In genomic region chr19:1025080-1025479, GRCh38 we compare ENCODE assay signal across 12 cellular contexts. TPM values are rescaled to one million over a fixed set of nuclear protein-coding genes. Genes with fewer than 3 reads are reported as not detected.
DNase-seq lines count a peak whose midpoint lies in the region; ATAC-seq and TF ChIP-seq lines count a peak whose summit lies in the region.
"Not testable (repeated sequence)": the region's sequence is repeated elsewhere in the genome, so short reads cannot be mapped to it uniquely, and the experiment has no call there.
"Had no signal": no experiment of that assay in that cellular context is flagged by ENCODE, and none has a peak within 500 bp of the region (broad histone marks: within the 10 kb centered on the region; RNA-seq: fewer than 3 reads in every experiment).

No MANE protein-coding gene starts in this region.

- not testable (repeated sequence) for H3K27ac Mint-ChIP-seq in CD4-positive, CD25-positive, alpha-beta regulatory T cell; activated CD4-positive, alpha-beta T cell treated with anti-CD3 and anti-CD28 coated beads for 36 hours
- peak overlapping the region in 4 of 9 donors; percentile 34 to 77 (median 52) for H3K27ac Mint-ChIP-seq in naive thymus-derived CD4-positive, alpha-beta T cell
- peak overlapping the region; percentile 85 for H3K27ac Mint-ChIP-seq in progenitor cell of endocrine pancreas

- TF ChIP-seq RAD21 in HCT116 (IDR thresholded peaks at IDR 0.05; ENCODE audit: low read depth): not testable (repeated sequence)

- POLR2A ChIA-PET in HCT116 (lab: Charles Lee): interaction anchor here (1.0 to 7.3 kb wide), 4 partner anchors 16 to 78 kb away, joined by 3 to 85 read pairs (median 6); partner anchors contain the start of genes ABCA7 and WDR18
- POLR2A ChIA-PET in activated CD4-positive, alpha-beta T cell treated with anti-CD3 and anti-CD28 coated beads for 36 hours (lab: Charles Lee): not testable (repeated sequence)
- POLR2A ChIA-PET in naive thymus-derived CD4-positive, alpha-beta T cell (lab: Charles Lee): interaction anchor here (0.6 to 18.2 kb wide), 6 partner anchors 9 to 179 kb away, joined by 4 to 495 read pairs (median 91); partner anchors contain the start of genes ABCA7 and ARHGAP45

- ATAC-seq in CD4-positive, CD25-positive, alpha-beta regulatory T cell (ENCODE audit: low read depth in 2 of 2); HCT116; activated CD4-positive, alpha-beta T cell treated with anti-CD3 and anti-CD28 coated beads for 36 hours; gastroesophageal sphincter; naive thymus-derived CD4-positive, alpha-beta T cell: not testable (repeated sequence)

- not testable (repeated sequence) for TF ChIP-seq EP300 in gastroesophageal sphincter (IDR thresholded peaks at IDR 0.05)

- H3K9me2 ChIP-seq in HCT116 (ENCODE audit: insufficient read depth): not testable (repeated sequence)

- TF ChIP-seq CTCF in HCT116 (IDR thresholded peaks at IDR 0.05 in 2 of 3, conservative IDR thresholded peaks at IDR 0.05 in 1 of 3; ENCODE audit: borderline replicate concordance in 1 of 3, insufficient read depth in 1 of 3, low read depth in 2 of 3, low read length in 2 of 3); ascending aorta (IDR thresholded peaks at IDR 0.05); gastroesophageal sphincter (IDR thresholded peaks at IDR 0.05); progenitor cell of endocrine pancreas (IDR thresholded peaks at IDR 0.05; ENCODE audit: unreplicated experiment): not testable (repeated sequence)

- not testable (repeated sequence) for H4K20me1 ChIP-seq in HCT116 (ENCODE audit: insufficient read depth)

- H3K79me2 ChIP-seq in HCT116 (ENCODE audit: insufficient read depth, low read length): peaks cover 40% of the 10 kb centered on the region

- WGBS in gastroesophageal sphincter (ENCODE audit: low coverage in 1 of 2), 2 donors: 79 to 100% methylated on average over 1 to 6 of the region's 6 CpGs

- not testable (repeated sequence) for H3K36me3 ChIP-seq in CD4-positive, CD25-positive, alpha-beta regulatory T cell (ENCODE audit: control insufficient read depth, insufficient read depth, low read length); HCT116 (ENCODE audit: control insufficient read depth in 1 of 2, insufficient read depth in 2 of 2, low read length in 2 of 2); ascending aorta; gastroesophageal sphincter
- H3K36me3 ChIP-seq in naive thymus-derived CD4-positive, alpha-beta T cell (ENCODE audit: control insufficient read depth in 2 of 3, insufficient read depth in 3 of 3, low read length in 3 of 3): peaks cover 0 to 16% (median 6%) of the 10 kb centered on the region in 3 experiments

- not testable (repeated sequence) for TF ChIP-seq POLR2A in HCT116 (IDR thresholded peaks at IDR 0.05; ENCODE audit: borderline replicate concordance, extremely low read depth, insufficient read depth, insufficient read length); gastroesophageal sphincter (IDR thresholded peaks at IDR 0.05)

- not testable (repeated sequence) for H3K27me3 ChIP-seq in CD4-positive, CD25-positive, alpha-beta regulatory T cell (ENCODE audit: control insufficient read depth, insufficient read depth, low read length); HCT116 (ENCODE audit: insufficient read depth, low read length); ascending aorta; gastroesophageal sphincter; naive thymus-derived CD4-positive, alpha-beta T cell (ENCODE audit: control insufficient read depth in 2 of 2, insufficient read depth in 2 of 2, low read length in 2 of 2)

- DNase-seq in CD4-positive, CD25-positive, alpha-beta regulatory T cell; HCT116 (ENCODE audit: low read depth, low spot score); ascending aorta (ENCODE audit: low spot score in 2 of 2); naive thymus-derived CD4-positive, alpha-beta T cell; progenitor cell of endocrine pancreas (ENCODE audit: low spot score, unreplicated experiment): not testable (repeated sequence)
- DNase-seq in activated CD4-positive, alpha-beta T cell treated with anti-CD3 and anti-CD28 coated beads for 36 hours: peak; percentile 49

- CTCF ChIA-PET in HCT116 (lab: Charles Lee): not testable (repeated sequence)
- CTCF ChIA-PET in activated CD4-positive, alpha-beta T cell treated with anti-CD3 and anti-CD28 coated beads for 36 hours (lab: Charles Lee): interaction anchor here (0.6 to 1.4 kb wide), 4 partner anchors 12 to 189 kb away, joined by 3 to 7 read pairs (median 4); partner anchors contain the start of gene ABCA7
- CTCF ChIA-PET in naive thymus-derived CD4-positive, alpha-beta T cell (lab: Charles Lee): interaction anchor here (1.4 kb wide), 1 partner anchor 15 kb away, joined by 5 read pairs; the partner anchor contains the start of gene ABCA7

- not testable (repeated sequence) for H3K27ac ChIP-seq in CD4-positive, CD25-positive, alpha-beta regulatory T cell (ENCODE audit: insufficient read depth, low read length, poor library complexity, severe bottlenecking); naive thymus-derived CD4-positive, alpha-beta T cell (ENCODE audit: low read depth, low read length)
- H3K27ac ChIP-seq in HCT116 (ENCODE audit: low read depth, low read length): peak overlapping the region; percentile 99; the same call in 1 of the 2 replicates
- H3K27ac ChIP-seq in ascending aorta: peak overlapping the region; percentile 99 to 100
- peak overlapping the region; percentile 96 to 99 (median 98) for H3K27ac ChIP-seq in gastroesophageal sphincter

- H3K4me3 Mint-ChIP-seq in CD4-positive, CD25-positive, alpha-beta regulatory T cell: peak overlapping the region; percentile 62 to 75 (median 70)
- H3K4me3 Mint-ChIP-seq in activated CD4-positive, alpha-beta T cell treated with anti-CD3 and anti-CD28 coated beads for 36 hours: peak overlapping the region; percentile 28
- peak overlapping the region in 6 of 10 donors; percentile 19 to 63 (median 37) for H3K4me3 Mint-ChIP-seq in naive thymus-derived CD4-positive, alpha-beta T cell
- not testable (repeated sequence) for H3K4me3 Mint-ChIP-seq in progenitor cell of endocrine pancreas (ENCODE audit: low read depth)

- not testable (repeated sequence) for H3K9me3 Mint-ChIP-seq in CD4-positive, CD25-positive, alpha-beta regulatory T cell; activated CD4-positive, alpha-beta T cell treated with anti-CD3 and anti-CD28 coated beads for 36 hours (ENCODE audit: low read depth); progenitor cell of endocrine pancreas (ENCODE audit: low read depth)
- peaks cover 0 to 11% (median 0%) of the 10 kb centered on the region in 11 donors for H3K9me3 Mint-ChIP-seq in naive thymus-derived CD4-positive, alpha-beta T cell

- peaks cover 0 to 27% (median 10%) of the 10 kb centered on the region in 4 donors for H3K4me1 Mint-ChIP-seq in CD4-positive, CD25-positive, alpha-beta regulatory T cell
- H3K4me1 Mint-ChIP-seq in activated CD4-positive, alpha-beta T cell treated with anti-CD3 and anti-CD28 coated beads for 36 hours: peaks cover 22% of the 10 kb centered on the region
- peaks cover 0 to 34% (median 17%) of the 10 kb centered on the region in 7 donors for H3K4me1 Mint-ChIP-seq in naive thymus-derived CD4-positive, alpha-beta T cell
- not testable (repeated sequence) for H3K4me1 Mint-ChIP-seq in progenitor cell of endocrine pancreas (ENCODE audit: low read depth)

- H3K4me1 ChIP-seq in CD4-positive, CD25-positive, alpha-beta regulatory T cell (ENCODE audit: control insufficient read depth, insufficient read depth, low read length, poor library complexity, severe bottlenecking): peaks cover 47% of the 10 kb centered on the region
- H3K4me1 ChIP-seq in HCT116 (ENCODE audit: control insufficient read depth in 1 of 2, insufficient read depth in 2 of 2, low read length in 2 of 2) (peaks cover 29 to 49% of the 10 kb centered on the region in 2 experiments), ascending aorta (peaks cover 17 to 26% of the 10 kb centered on the region in 2 donors), gastroesophageal sphincter (peaks cover 0 to 72% (median 20%) of the 10 kb centered on the region in 3 donors)
- H3K4me1 ChIP-seq in naive thymus-derived CD4-positive, alpha-beta T cell (ENCODE audit: control insufficient read depth in 2 of 2, insufficient read depth in 2 of 2, low read length in 2 of 2): peaks cover 14 to 24% of the 10 kb centered on the region in 2 donors

- H2AFZ ChIP-seq in HCT116 (ENCODE audit: low read depth, low read length, poor library complexity, severe bottlenecking): not testable (repeated sequence)

- not testable (repeated sequence) for BruUV-seq in HCT116 (replicated peaks; lab: Mats Ljungman, UMichigan)

- not testable (repeated sequence) for H3K9me3 ChIP-seq in CD4-positive, CD25-positive, alpha-beta regulatory T cell (ENCODE audit: control insufficient read depth in 2 of 2, low read length in 2 of 2); HCT116 (ENCODE audit: control insufficient read depth in 1 of 2, insufficient read depth in 1 of 2, low read depth in 1 of 2, low read length in 2 of 2); ascending aorta; gastroesophageal sphincter; naive thymus-derived CD4-positive, alpha-beta T cell (ENCODE audit: control insufficient read depth in 2 of 3, low read length in 3 of 3)

- H3K4me2 ChIP-seq in HCT116 (ENCODE audit: low read length): peak overlapping the region; percentile 96; the same call in 1 of the 2 replicates

- intact Hi-C loops in HCT116 (cut with micrococcal nuclease): loop anchor here (5.0 to 10.0 kb wide), 2 partner anchors 77 to 220 kb away; partner anchors contain the start of genes ATP5F1D, GPX4 and MIDN
- intact Hi-C loops in activated CD4-positive, alpha-beta T cell treated with anti-CD3 and anti-CD28 coated beads for 36 hours (cut with DNase I, micrococcal nuclease): loop anchor here in 1 of 2 experiments (5.0 kb wide), 2 partner anchors 42 to 382 kb away; partner anchors contain the start of genes ARHGAP45 and DAZAP1
- intact Hi-C loops in ascending aorta (cut with DNase I): loop anchor here (5.0 kb wide), 1 partner anchor 217 kb away; the partner anchor contains the start of gene ATP5F1D
- intact Hi-C loops in naive thymus-derived CD4-positive, alpha-beta T cell (cut with micrococcal nuclease): loop anchor here (5.0 to 10.0 kb wide), 2 partner anchors 42 to 380 kb away; partner anchors contain the start of genes ARHGAP45 (in 1 of the 2), DAZAP1 (in 1 of the 2) and GAMT (in 1 of the 2)

- H3K36me3 Mint-ChIP-seq in CD4-positive, CD25-positive, alpha-beta regulatory T cell; activated CD4-positive, alpha-beta T cell treated with anti-CD3 and anti-CD28 coated beads for 36 hours (ENCODE audit: low read depth); naive thymus-derived CD4-positive, alpha-beta T cell; progenitor cell of endocrine pancreas (ENCODE audit: insufficient read depth): not testable (repeated sequence)

- not testable (repeated sequence) for H3K4me3 ChIP-seq in CD4-positive, CD25-positive, alpha-beta regulatory T cell (ENCODE audit: low read depth, low read length); HCT116 (replicated peaks in 1 of 2; ENCODE audit: low read depth in 1 of 2, low read length in 2 of 2); ascending aorta; gastroesophageal sphincter; naive thymus-derived CD4-positive, alpha-beta T cell (ENCODE audit: low read length)

- not testable (repeated sequence) for H3K9ac ChIP-seq in HCT116 (ENCODE audit: low read length)

- RAD21 ChIA-PET in HCT116 (lab: Charles Lee; ENCODE audit: low non-redundant PET in 1 of 2, low total read pairs in 2 of 2, uncharacterized antibody in 2 of 2, unreplicated experiment in 2 of 2): interaction anchor here in 1 of 2 experiments (0.9 kb wide), 1 partner anchor 15 kb away, joined by 4 read pairs; the partner anchor contains the start of gene ABCA7

- not testable (repeated sequence) for H3K27me3 Mint-ChIP-seq in CD4-positive, CD25-positive, alpha-beta regulatory T cell; activated CD4-positive, alpha-beta T cell treated with anti-CD3 and anti-CD28 coated beads for 36 hours; naive thymus-derived CD4-positive, alpha-beta T cell; progenitor cell of endocrine pancreas

RNA-seq across cellular contexts. Expression of gene CNN2, which starts 1.3 kb away (rescaled TPM):
- total RNA-seq in CD4-positive, CD25-positive, alpha-beta regulatory T cell: 397 TPM
- polyA plus RNA-seq in CD4-positive, CD25-positive, alpha-beta regulatory T cell: 100 to 1,000 TPM; 378 to 426 (median 401) TPM
- 212 TPM for total RNA-seq in HCT116 (2021; ENCODE audit: unreplicated experiment)
- polyA plus RNA-seq in HCT116 (2012): 140 and 171 TPM in 2 replicates
- total RNA-seq in activated CD4-positive, alpha-beta T cell treated with anti-CD3 and anti-CD28 coated beads for 36 hours: 100 to 1,000 TPM; 108 to 130 TPM
- total RNA-seq in ascending aorta: 79.1 TPM
- 100 to 1,000 TPM in 1 of 4 donors, 10 to 100 TPM in 3; 52.9 to 103 (median 75.2) TPM for total RNA-seq in gastroesophageal sphincter
- total RNA-seq in naive thymus-derived CD4-positive, alpha-beta T cell: 100 to 1,000 TPM; 234 to 440 (median 240) TPM
- 100 to 1,000 TPM; 401 to 704 TPM for polyA plus RNA-seq in naive thymus-derived CD4-positive, alpha-beta T cell
- total RNA-seq in progenitor cell of endocrine pancreas: 225 and 226 TPM in 2 replicates

RNA-seq across cellular contexts. Expression of gene RNU6-2, which starts 3.8 kb away (rescaled TPM):
- total RNA-seq in CD4-positive, CD25-positive, alpha-beta regulatory T cell: not detected
- not detected for polyA plus RNA-seq in CD4-positive, CD25-positive, alpha-beta regulatory T cell
- total RNA-seq in HCT116 (2021; ENCODE audit: unreplicated experiment) (not detected), ascending aorta (not detected), gastroesophageal sphincter (not detected), progenitor cell of endocrine pancreas (not detected in 2 replicates)
- not detected in 2 replicates for polyA plus RNA-seq in HCT116 (2012)
- total RNA-seq in activated CD4-positive, alpha-beta T cell treated with anti-CD3 and anti-CD28 coated beads for 36 hours: not detected
- not detected for total RNA-seq in naive thymus-derived CD4-positive, alpha-beta T cell
- polyA plus RNA-seq in naive thymus-derived CD4-positive, alpha-beta T cell: not detected
- total RNA-seq: G401, H4, NCI-H460, Peyer's patch, Right ventricle myocardium inferior had no signal

RNA-seq across cellular contexts. Expression of gene TMEM259, which starts 4.2 kb away (rescaled TPM):
- 339 TPM for total RNA-seq in CD4-positive, CD25-positive, alpha-beta regulatory T cell
- 10 to 100 TPM; 51.6 to 67.1 (median 54.2) TPM for polyA plus RNA-seq in CD4-positive, CD25-positive, alpha-beta regulatory T cell
- total RNA-seq in HCT116 (2021; ENCODE audit: unreplicated experiment) (202 TPM), ascending aorta (452 TPM), gastroesophageal sphincter (100 to 1,000 TPM; 146 to 179 (median 154) TPM), progenitor cell of endocrine pancreas (171 and 199 TPM in 2 replicates)
- 168 and 187 TPM in 2 replicates for polyA plus RNA-seq in HCT116 (2012)
- total RNA-seq in activated CD4-positive, alpha-beta T cell treated with anti-CD3 and anti-CD28 coated beads for 36 hours: 100 to 1,000 TPM; 106 to 128 TPM
- total RNA-seq in naive thymus-derived CD4-positive, alpha-beta T cell: 100 to 1,000 TPM; 189 to 347 (median 311) TPM
- 10 to 100 TPM; 40.7 to 86.1 TPM for polyA plus RNA-seq in naive thymus-derived CD4-positive, alpha-beta T cell

RNA-seq across cellular contexts. Expression of gene ABCA7, which starts 14.8 kb away (rescaled TPM):
- total RNA-seq in CD4-positive, CD25-positive, alpha-beta regulatory T cell: 161 TPM
- 10 to 100 TPM in 1 of 4 donors, 1 to 10 TPM in 3; 3.4 to 13.3 (median 6.9) TPM for polyA plus RNA-seq in CD4-positive, CD25-positive, alpha-beta regulatory T cell
- 91.4 TPM for total RNA-seq in HCT116 (2021; ENCODE audit: unreplicated experiment)
- 59.2 and 65.7 TPM in 2 replicates for polyA plus RNA-seq in HCT116 (2012)
- 10 to 100 TPM; 14.4 to 16.9 TPM for total RNA-seq in activated CD4-positive, alpha-beta T cell treated with anti-CD3 and anti-CD28 coated beads for 36 hours
- 96.6 TPM for total RNA-seq in ascending aorta
- 10 to 100 TPM in 1 of 4 donors, 1 to 10 TPM in 3; 3.9 to 14.3 (median 6.4) TPM for total RNA-seq in gastroesophageal sphincter
- 100 to 1,000 TPM in 4 of 5 experiments, 10 to 100 TPM in 1; 57.8 to 323 (median 155) TPM for total RNA-seq in naive thymus-derived CD4-positive, alpha-beta T cell
- 10 to 100 TPM in 1 of 2 donors, 1 to 10 TPM in 1; 6.6 to 25.5 TPM for polyA plus RNA-seq in naive thymus-derived CD4-positive, alpha-beta T cell
- 54.6 and 57.3 TPM in 2 replicates for total RNA-seq in progenitor cell of endocrine pancreas

RNA-seq across cellular contexts. Expression of gene GRIN3B, which starts 24.9 kb away (rescaled TPM):
- total RNA-seq in CD4-positive, CD25-positive, alpha-beta regulatory T cell: not detected
- polyA plus RNA-seq in CD4-positive, CD25-positive, alpha-beta regulatory T cell: not detected
- total RNA-seq in HCT116 (2021; ENCODE audit: unreplicated experiment): 0.69 TPM
- polyA plus RNA-seq in HCT116 (2012): 0.64 and 0.65 TPM in 2 replicates
- total RNA-seq in activated CD4-positive, alpha-beta T cell treated with anti-CD3 and anti-CD28 coated beads for 36 hours: under 1 TPM in 1 of 2 experiments, not detected in 1; 0.09 TPM
- not detected for total RNA-seq in ascending aorta
- not detected for total RNA-seq in gastroesophageal sphincter
- total RNA-seq in naive thymus-derived CD4-positive, alpha-beta T cell: under 1 TPM in 3 of 5 experiments, not detected in 2; 0.10 to 0.56 (median 0.19) TPM
- not detected for polyA plus RNA-seq in naive thymus-derived CD4-positive, alpha-beta T cell
- 1.4 and 1.5 TPM in 2 replicates for total RNA-seq in progenitor cell of endocrine pancreas
- total RNA-seq: H4, NCI-H460, Peyer's patch had no signal
